20 cellular contexts compared by ENCODE assay signal in the genomic region with DNA sequence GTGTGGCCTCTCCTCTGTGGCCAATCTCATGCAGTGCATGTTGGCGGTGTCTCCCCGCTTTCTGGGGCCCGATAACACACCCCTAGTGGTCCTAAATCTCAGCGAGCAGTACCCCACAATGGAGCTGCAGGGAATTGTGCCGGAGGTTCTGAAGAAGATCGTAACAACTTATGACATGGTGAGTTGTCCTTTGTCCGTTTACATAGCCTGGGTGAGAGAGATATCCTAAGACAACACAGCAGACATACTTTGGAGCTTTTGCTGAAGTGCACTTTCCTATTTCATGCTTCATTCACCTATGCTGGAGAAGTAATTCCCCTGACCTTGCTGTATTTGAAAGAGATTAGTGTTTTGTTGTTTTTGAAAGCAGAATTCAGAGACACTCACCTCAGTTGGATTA.
"Had no signal": no experiment of that assay in that cellular context is flagged by ENCODE, and none has a peak within 500 bp of the region (broad histone marks: within the 10 kb centered on the region; RNA-seq: fewer than 3 reads in every experiment).

No MANE protein-coding gene starts in this region.

- H3K36me3 ChIP-seq: breast epithelium, prostate gland, uterus had no signal

- H3K27me3 ChIP-seq: breast epithelium, gastrocnemius medialis, heart left ventricle, right atrium auricular region, tibial nerve, uterus had no signal

- H3K27ac Mint-ChIP-seq: activated CD4-positive, alpha-beta memory T cell treated with anti-CD3 and anti-CD28 coated beads, Interleukin-2, amount 10 ng/mL, durations not matched to agents 7 days and 5 days; activated CD8-positive, alpha-beta memory T cell treated with anti-CD3 and anti-CD28 coated beads, Interleukin-2, amount 10 ng/mL, durations not matched to agents 7 days and 5 days; activated naive CD4-positive, alpha-beta T cell treated with anti-CD3 and anti-CD28 coated beads for 36 hours had no signal

- H3K4me3 Mint-ChIP-seq: activated CD4-positive, alpha-beta memory T cell treated with anti-CD3 and anti-CD28 coated beads, Interleukin-2, amount 10 ng/mL, durations not matched to agents 7 days and 5 days; activated CD8-positive, alpha-beta memory T cell treated with anti-CD3 and anti-CD28 coated beads, Interleukin-2, amount 10 ng/mL, durations not matched to agents 7 days and 5 days; activated naive CD4-positive, alpha-beta T cell treated with anti-CD3 and anti-CD28 coated beads for 36 hours had no signal

- H3K9me3 ChIP-seq: breast epithelium, gastrocnemius medialis, heart left ventricle, prostate gland, right atrium auricular region, tibial nerve, uterus had no signal

- H3K27me3 Mint-ChIP-seq: activated CD4-positive, alpha-beta memory T cell treated with anti-CD3 and anti-CD28 coated beads, Interleukin-2, amount 10 ng/mL, durations not matched to agents 7 days and 5 days; activated CD8-positive, alpha-beta memory T cell treated with anti-CD3 and anti-CD28 coated beads, Interleukin-2, amount 10 ng/mL, durations not matched to agents 7 days and 5 days had no signal

- H3K9me3 Mint-ChIP-seq: activated CD4-positive, alpha-beta memory T cell treated with anti-CD3 and anti-CD28 coated beads, Interleukin-2, amount 10 ng/mL, durations not matched to agents 7 days and 5 days; activated naive CD4-positive, alpha-beta T cell treated with anti-CD3 and anti-CD28 coated beads for 36 hours had no signal

- H3K27ac ChIP-seq: breast epithelium, coronary artery, gastrocnemius medialis, heart left ventricle, prostate gland, right atrium auricular region, tibial nerve, uterus had no signal

- H3K4me3 ChIP-seq: breast epithelium, coronary artery, gastrocnemius medialis, heart left ventricle, lung, prostate gland, right atrium auricular region, tibial nerve, uterus had no signal

- H3K4me1 ChIP-seq: breast epithelium, prostate gland, right atrium auricular region, uterus had no signal

- DNase-seq: activated CD4-positive, alpha-beta memory T cell treated with anti-CD3 and anti-CD28 coated beads, Interleukin-2, amount 10 ng/mL, durations not matched to agents 7 days and 5 days; activated CD4-positive, alpha-beta T cell treated with anti-CD3 and anti-CD28 coated beads for 48 hours; activated CD4-positive, CD25-positive, alpha-beta regulatory T cell; activated CD8-positive, alpha-beta memory T cell treated with anti-CD3 and anti-CD28 coated beads, Interleukin-2, amount 10 ng/mL, durations not matched to agents 7 days and 5 days; activated naive CD4-positive, alpha-beta T cell treated with anti-CD3 and anti-CD28 coated beads for 36 hours; aorta; gastrocnemius medialis; heart left ventricle; midbrain; stimulated activated naive CD8-positive, alpha-beta T cell treated with anti-CD3 and anti-CD28 coated beads, Interleukin-15, Interleukin-2, amounts not matched to agents 100 U/mL and 50 U/mL, for 24 hours; T-helper 1 cell; T1000; uterus had no signal

- ATAC-seq: activated CD8-positive, alpha-beta memory T cell treated with anti-CD3 and anti-CD28 coated beads, Interleukin-2, amount 10 ng/mL, durations not matched to agents 7 days and 5 days; esophagus mucosa; gastrocnemius medialis; heart left ventricle; stimulated activated naive CD8-positive, alpha-beta T cell treated with anti-CD3 and anti-CD28 coated beads, Interleukin-15, Interleukin-2, amounts not matched to agents 100 U/mL and 50 U/mL, for 24 hours had no signal
